In the genomic region with DNA sequence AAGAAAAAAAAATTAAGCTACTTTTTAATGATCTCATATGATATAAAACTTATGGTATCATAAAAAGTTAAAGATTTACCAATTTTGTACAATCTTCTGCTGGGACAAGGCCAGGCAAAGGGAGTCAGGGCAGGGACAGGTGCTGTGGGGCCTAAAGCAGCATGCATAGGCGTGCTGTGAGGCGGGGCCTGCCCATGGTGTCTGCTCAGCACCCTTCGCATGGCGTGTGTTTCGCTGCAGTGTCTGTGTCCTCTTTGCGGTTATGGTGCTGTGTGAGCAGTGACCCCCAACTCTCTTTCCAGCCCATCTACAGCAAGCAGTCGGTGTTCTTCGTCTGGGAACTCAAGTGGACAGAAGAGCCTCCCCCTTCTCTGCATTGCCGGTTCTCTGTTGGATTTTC, we compare ENCODE assay signal across 21 cellular contexts. TPM values are rescaled to one million over a fixed set of nuclear protein-coding genes. Genes with fewer than 3 reads are reported as not detected.
DNase-seq lines count a peak whose midpoint lies in the region; ATAC-seq lines count a peak whose summit lies in the region.
"Had no signal": no experiment of that assay in that cellular context is flagged by ENCODE, and none has a peak within 500 bp of the region (broad histone marks: within the 10 kb centered on the region; RNA-seq: fewer than 3 reads in every experiment).

No MANE protein-coding gene starts in this region.

- H3K27ac ChIP-seq in naive thymus-derived CD4-positive, alpha-beta T cell (ENCODE audit: low read depth, low read length), result no peak overlapping the region
- H3K27ac ChIP-seq in substantia nigra (ENCODE audit: low read depth, low read length, poor library complexity, severe bottlenecking), result peak overlapping the region; percentile 49
- H3K27ac ChIP-seq: A549, C4-2B, parathyroid adenoma, SK-N-MC, skin epidermis had no signal

- POLR2A ChIA-PET in naive thymus-derived CD4-positive, alpha-beta T cell (lab: Charles Lee), result interaction anchor here (0.6 to 1.9 kb wide), 4 partner anchors 8 to 276 kb away, joined by 3 to 6 read pairs (median 4); a partner anchor contains a TSS

- ATAC-seq in activated naive CD8-positive, alpha-beta T cell treated with anti-CD3 and anti-CD28 coated beads, Interleukin-2, amount 50 U/mL, for 24 hours, result no peak
- no peak for ATAC-seq in naive thymus-derived CD4-positive, alpha-beta T cell
- ATAC-seq in HG02798 (IDR thresholded peaks at IDR 0.05; ENCODE audit: poor library complexity, unreplicated experiment), result no peak
- ATAC-seq in HG03045 (IDR thresholded peaks at IDR 0.05; ENCODE audit: unreplicated experiment), result no peak
- ATAC-seq: A549 had no signal

- no peak overlapping the region for H3K4me3 ChIP-seq in naive thymus-derived CD4-positive, alpha-beta T cell (ENCODE audit: low read length)
- H3K4me3 ChIP-seq: A549, SK-N-MC, skin epidermis had no signal

- intact Hi-C loops in activated CD4-positive, alpha-beta T cell treated with anti-CD3 and anti-CD28 coated beads, Interleukin-2, amount 10 ng/mL, durations not matched to agents 24 days and 14 days (cut with micrococcal nuclease), result no loop called here
- intact Hi-C loops in naive thymus-derived CD4-positive, alpha-beta T cell (cut with micrococcal nuclease), result no loop called here

- H3K36me3 ChIP-seq in naive thymus-derived CD4-positive, alpha-beta T cell (ENCODE audit: control insufficient read depth in 2 of 3, insufficient read depth in 3 of 3, low read length in 3 of 3), result peaks cover 0 to 30% (median 7%) of the 10 kb centered on the region in 3 experiments

- no peak overlapping the region for H3K27ac Mint-ChIP-seq in activated CD4-positive, alpha-beta T cell treated with anti-CD3 and anti-CD28 coated beads, Interleukin-2, amount 10 ng/mL, durations not matched to agents 24 days and 14 days
- H3K27ac Mint-ChIP-seq in activated naive CD8-positive, alpha-beta T cell treated with anti-CD3 and anti-CD28 coated beads, Interleukin-2, amount 50 U/mL, for 24 hours, result peak overlapping the region; percentile 18
- H3K27ac Mint-ChIP-seq in naive thymus-derived CD4-positive, alpha-beta T cell, result peak overlapping the region in 8 of 9 donors; percentile 12 to 68 (median 33)

- CTCF ChIA-PET in naive thymus-derived CD4-positive, alpha-beta T cell (lab: Charles Lee), result interaction anchor here (2.7 kb wide), 1 partner anchor 10 kb away, joined by 14 read pairs; no protein-coding TSS in a partner anchor

- no peak overlapping the region for H3K4me3 Mint-ChIP-seq in activated CD4-positive, alpha-beta T cell treated with anti-CD3 and anti-CD28 coated beads, Interleukin-2, amount 10 ng/mL, durations not matched to agents 24 days and 14 days
- no peak overlapping the region for H3K4me3 Mint-ChIP-seq in activated naive CD8-positive, alpha-beta T cell treated with anti-CD3 and anti-CD28 coated beads, Interleukin-2, amount 50 U/mL, for 24 hours
- H3K4me3 Mint-ChIP-seq in naive thymus-derived CD4-positive, alpha-beta T cell, result no peak overlapping the region

- H3K9me3 Mint-ChIP-seq in activated CD4-positive, alpha-beta T cell treated with anti-CD3 and anti-CD28 coated beads, Interleukin-2, amount 10 ng/mL, durations not matched to agents 24 days and 14 days, result no peaks in the 10 kb centered on the region
- no peaks in the 10 kb centered on the region for H3K9me3 Mint-ChIP-seq in activated naive CD8-positive, alpha-beta T cell treated with anti-CD3 and anti-CD28 coated beads, Interleukin-2, amount 50 U/mL, for 24 hours
- H3K9me3 Mint-ChIP-seq in naive thymus-derived CD4-positive, alpha-beta T cell, result no peaks in the 10 kb centered on the region

- H3K9me3 ChIP-seq in naive thymus-derived CD4-positive, alpha-beta T cell (ENCODE audit: control insufficient read depth in 2 of 3, low read length in 3 of 3), result no peaks in the 10 kb centered on the region
- H3K9me3 ChIP-seq: A549 had no signal

- H3K4me1 ChIP-seq in naive thymus-derived CD4-positive, alpha-beta T cell (ENCODE audit: control insufficient read depth in 2 of 2, insufficient read depth in 2 of 2, low read length in 2 of 2), result peaks cover 18 to 20% of the 10 kb centered on the region in 2 donors
- H3K4me1 ChIP-seq: A549, parathyroid adenoma had no signal

- peak; percentile 54 for DNase-seq in activated CD4-positive, alpha-beta T cell treated with anti-CD3 and anti-CD28 coated beads, Interleukin-2, amount 10 ng/mL, durations not matched to agents 24 days and 14 days
- DNase-seq in activated CD4-positive, alpha-beta T cell treated with anti-CD3 and anti-CD28 coated beads for 4 hours, result no peak
- no peak for DNase-seq in activated naive CD8-positive, alpha-beta T cell treated with anti-CD3 and anti-CD28 coated beads, Interleukin-2, amount 50 U/mL, for 24 hours
- no peak for DNase-seq in naive thymus-derived CD4-positive, alpha-beta T cell
- DNase-seq in substantia nigra (lab: John Stamatoyannopoulos, UW) (no peak), SKM-1 (lab: John Stamatoyannopoulos, UW; ENCODE audit: unreplicated experiment) (no peak)
- DNase-seq: activated CD4-positive, alpha-beta T cell treated with anti-CD3 and anti-CD28 coated beads, Interleukin-2, amount 50 U/mL, for 4 hours; activated effector memory CD4-positive, alpha-beta T cell treated with Interleukin-2 at 50 U/mL for 16 hours; aorta; DMS79; kidney glomerular epithelial cell; midbrain; NCI-H2029; stimulated activated CD4-positive, alpha-beta T cell treated with anti-CD3 and anti-CD28 coated beads, Interleukin-4, amount 100 ng/mL, for 4 hours had no signal

- peaks cover 23% of the 10 kb centered on the region for H3K4me1 Mint-ChIP-seq in activated CD4-positive, alpha-beta T cell treated with anti-CD3 and anti-CD28 coated beads, Interleukin-2, amount 10 ng/mL, durations not matched to agents 24 days and 14 days
- peaks cover 21% of the 10 kb centered on the region for H3K4me1 Mint-ChIP-seq in activated naive CD8-positive, alpha-beta T cell treated with anti-CD3 and anti-CD28 coated beads, Interleukin-2, amount 50 U/mL, for 24 hours
- H3K4me1 Mint-ChIP-seq in naive thymus-derived CD4-positive, alpha-beta T cell, result peaks cover 19 to 34% (median 28%) of the 10 kb centered on the region in 7 donors

- no peaks in the 10 kb centered on the region for H3K27me3 ChIP-seq in naive thymus-derived CD4-positive, alpha-beta T cell (ENCODE audit: control insufficient read depth in 2 of 2, insufficient read depth in 2 of 2, low read length in 2 of 2)

- peaks cover 43% of the 10 kb centered on the region for H3K36me3 Mint-ChIP-seq in activated CD4-positive, alpha-beta T cell treated with anti-CD3 and anti-CD28 coated beads, Interleukin-2, amount 10 ng/mL, durations not matched to agents 24 days and 14 days (ENCODE audit: low read depth)
- H3K36me3 Mint-ChIP-seq in activated naive CD8-positive, alpha-beta T cell treated with anti-CD3 and anti-CD28 coated beads, Interleukin-2, amount 50 U/mL, for 24 hours (ENCODE audit: low read depth), result peaks cover 37% of the 10 kb centered on the region
- H3K36me3 Mint-ChIP-seq in naive thymus-derived CD4-positive, alpha-beta T cell, result peaks cover 11 to 43% (median 24%) of the 10 kb centered on the region in 5 donors

- no peaks in the 10 kb centered on the region for H3K27me3 Mint-ChIP-seq in activated CD4-positive, alpha-beta T cell treated with anti-CD3 and anti-CD28 coated beads, Interleukin-2, amount 10 ng/mL, durations not matched to agents 24 days and 14 days
- no peaks in the 10 kb centered on the region for H3K27me3 Mint-ChIP-seq in activated naive CD8-positive, alpha-beta T cell treated with anti-CD3 and anti-CD28 coated beads, Interleukin-2, amount 50 U/mL, for 24 hours
- H3K27me3 Mint-ChIP-seq in naive thymus-derived CD4-positive, alpha-beta T cell, result no peaks in the 10 kb centered on the region

RNA-seq across cellular contexts. Expression of a gene that starts 13.4 kb away (rescaled TPM):
- 10.0 and 16.5 TPM in 2 replicates for total RNA-seq in activated CD4-positive, alpha-beta T cell treated with anti-CD3 and anti-CD28 coated beads, Interleukin-2, amount 10 ng/mL, durations not matched to agents 24 days and 14 days
- total RNA-seq in naive thymus-derived CD4-positive, alpha-beta T cell, result 10 to 100 TPM; 12.0 to 42.3 (median 23.0) TPM
- polyA plus RNA-seq in naive thymus-derived CD4-positive, alpha-beta T cell, result 10 to 100 TPM in 1 of 2 donors, 1 to 10 TPM in 1; 8.7 to 17.9 TPM

RNA-seq across cellular contexts. Expression of a gene that starts 39.7 kb away (rescaled TPM):
- 13.1 and 15.0 TPM in 2 replicates for total RNA-seq in activated CD4-positive, alpha-beta T cell treated with anti-CD3 and anti-CD28 coated beads, Interleukin-2, amount 10 ng/mL, durations not matched to agents 24 days and 14 days
- 10 to 100 TPM; 13.3 to 47.8 (median 46.5) TPM for total RNA-seq in naive thymus-derived CD4-positive, alpha-beta T cell
- polyA plus RNA-seq in naive thymus-derived CD4-positive, alpha-beta T cell, result 10 to 100 TPM; 51.2 to 56.8 TPM
